Comparison of ENCODE assay signal across 8 cellular contexts in genomic region chr6:12637960-12638641, GRCh38.
DNase-seq lines count a peak whose midpoint lies in the region; ATAC-seq, FAIRE-seq and TF ChIP-seq lines count a peak whose summit lies in the region.

No MANE protein-coding gene starts in this region.

- no peak for FAIRE-seq in pancreas (lab: Jason Lieb, UNC)

- peak; percentile 42; the same call in 1 of the 2 replicates for TF ChIP-seq CTCF in HEK293 (tag by site-specific recombination; IDR thresholded peaks at IDR 0.05)
- TF ChIP-seq CTCF in foreskin fibroblast (IDR thresholded peaks at IDR 0.05; ENCODE audit: low read depth, low read length) = peak; percentile 85
- TF ChIP-seq CTCF in pancreas (IDR thresholded peaks at IDR 0.05) = peak; percentile 26 to 51 (median 44)

- H3K4me3 Mint-ChIP-seq in activated CD8-positive, alpha-beta T cell treated with anti-CD3 and anti-CD28 coated beads, Interleukin-2, amount 10 ng/mL, durations not matched to agents 7 days and 5 days = no peak overlapping the region

- H3K4me1 Mint-ChIP-seq in activated CD8-positive, alpha-beta T cell treated with anti-CD3 and anti-CD28 coated beads, Interleukin-2, amount 10 ng/mL, durations not matched to agents 7 days and 5 days (ENCODE audit: low read depth) = peaks cover 2% of the 10 kb centered on the region

- intact Hi-C loops in pancreas (cut with DNase I) = loop anchor here in 1 of 3 donors (5.0 kb wide), 1 partner anchor 254 kb away; no protein-coding TSS in a partner anchor

- H3K27me3 Mint-ChIP-seq in activated CD8-positive, alpha-beta T cell treated with anti-CD3 and anti-CD28 coated beads, Interleukin-2, amount 10 ng/mL, durations not matched to agents 7 days and 5 days (ENCODE audit: low read depth) = peaks cover 11% of the 10 kb centered on the region

- H3K27me3 ChIP-seq in pancreas = peaks cover 0 to 16% (median 0%) of the 10 kb centered on the region in 4 donors

- H3K9me3 ChIP-seq in HEK293 (ENCODE audit: control insufficient read depth, insufficient read depth, low read depth, low read length) = no peaks in the 10 kb centered on the region
- peaks cover 0 to 3% (median 0%) of the 10 kb centered on the region in 4 donors for H3K9me3 ChIP-seq in pancreas

- 24 to 26% methylated on average over 7 of the region's 7 CpGs for WGBS in pancreas, 2 donors

- H3K4me3 ChIP-seq in HEK293 (ENCODE audit: low read depth, low read length) (no peak overlapping the region), foreskin fibroblast (ENCODE audit: low read depth in 1 of 2, low read length in 2 of 2) (no peak overlapping the region), pancreas (no peak overlapping the region)

- POLR2A ChIA-PET in HEK293 (lab: Yijun Ruan, JAX) = interaction anchor here (1.5 kb wide), 1 partner anchor 256 kb away, joined by 3 read pairs; no protein-coding TSS in a partner anchor
- POLR2A ChIA-PET in activated CD8-positive, alpha-beta T cell treated with anti-CD3 and anti-CD28 coated beads, Interleukin-2, amount 10 ng/mL, durations not matched to agents 7 days and 5 days (lab: Charles Lee) = no interaction called here

- CTCF ChIA-PET in HEK293 (lab: Yijun Ruan, JAX) = interaction anchor here (0.5 to 3.5 kb wide), 32 partner anchors 8 to 972 kb away, joined by 3 to 78 read pairs (median 4); no protein-coding TSS in a partner anchor
- CTCF ChIA-PET in activated CD8-positive, alpha-beta T cell treated with anti-CD3 and anti-CD28 coated beads, Interleukin-2, amount 10 ng/mL, durations not matched to agents 7 days and 5 days (lab: Charles Lee) = interaction anchor here (1.0 to 2.2 kb wide), 3 partner anchors 10 to 256 kb away, joined by 3 to 6 read pairs (median 6); no protein-coding TSS in a partner anchor

- H3K27ac ChIP-seq in HEK293 (ENCODE audit: extremely low read depth, low read depth, low read length) = no peak overlapping the region
- H3K27ac ChIP-seq in pancreas = no peak overlapping the region

- H3K4me1 ChIP-seq in HEK293 (ENCODE audit: control insufficient read depth, insufficient read depth, low read length) (no peaks in the 10 kb centered on the region), pancreas (no peaks in the 10 kb centered on the region)

- H3K27ac Mint-ChIP-seq in activated CD8-positive, alpha-beta T cell treated with anti-CD3 and anti-CD28 coated beads, Interleukin-2, amount 10 ng/mL, durations not matched to agents 7 days and 5 days = no peak overlapping the region

- ATAC-seq in activated CD8-positive, alpha-beta T cell treated with anti-CD3 and anti-CD28 coated beads, Interleukin-2, amount 10 ng/mL, durations not matched to agents 7 days and 5 days = peak; percentile 57
- ATAC-seq in pancreas = peak; percentile 56 to 89 (median 84)

- H3K9me3 Mint-ChIP-seq in activated CD8-positive, alpha-beta T cell treated with anti-CD3 and anti-CD28 coated beads, Interleukin-2, amount 10 ng/mL, durations not matched to agents 7 days and 5 days (ENCODE audit: insufficient read depth) = peaks cover 6% of the 10 kb centered on the region

- peak; percentile 33 for DNase-seq in NCI-H1436 (lab: John Stamatoyannopoulos, UW)
- no peak for DNase-seq in NCI-H1436 treated with DMSO at 0.1 percent for 48 hours (lab: John Stamatoyannopoulos, UW)
- peak; percentile 28 for DNase-seq in NCI-H2081 treated with DMSO at 0.1 percent for 48 hours (lab: John Stamatoyannopoulos, UW)
- peak; percentile 58 for DNase-seq in activated CD8-positive, alpha-beta T cell treated with anti-CD3 and anti-CD28 coated beads, Interleukin-2, amount 10 ng/mL, durations not matched to agents 7 days and 5 days
- peak; percentile 57 to 82 for DNase-seq in foreskin fibroblast
- peak; percentile 27 to 77 (median 38) for DNase-seq in pancreas
- no peak for DNase-seq in NCI-H2196 treated with DMSO at 0.1 percent for 48 hours (lab: John Stamatoyannopoulos, UW; ENCODE audit: unreplicated experiment)

- H3K36me3 Mint-ChIP-seq in activated CD8-positive, alpha-beta T cell treated with anti-CD3 and anti-CD28 coated beads, Interleukin-2, amount 10 ng/mL, durations not matched to agents 7 days and 5 days (ENCODE audit: low read depth) = no peaks in the 10 kb centered on the region

- H3K36me3 ChIP-seq in HEK293 (ENCODE audit: control insufficient read depth in 2 of 2, insufficient read depth in 1 of 2, low read length in 2 of 2) (no peaks in the 10 kb centered on the region), pancreas (no peaks in the 10 kb centered on the region)

TF ChIP-seq in HEK293, 187 proteins besides CTCF, POLR2A, EP300 and RAD21 (continues in another document):
- TF ChIP-seq ZNF521 (tag by site-specific recombination; IDR thresholded peaks at IDR 0.05) (no peak), ZNF16 (tag by site-specific recombination; IDR thresholded peaks at IDR 0.05; ENCODE audit: low read depth) (no peak), ZNF629 (tag by site-specific recombination; IDR thresholded peaks at IDR 0.05) (0 out of 2 replicates have a peak, but pooled peaks have one; percentile 23), ZNF169 (tag by site-specific recombination; IDR thresholded peaks at IDR 0.05) (no peak), ZEB2 (tag by site-specific recombination; IDR thresholded peaks at IDR 0.05) (no peak), ZNF48 (tag by site-specific recombination; IDR thresholded peaks at IDR 0.05) (no peak), ZBTB8A (tag by site-specific recombination; IDR thresholded peaks at IDR 0.05) (no peak), ZNF654 (tag by site-specific recombination; IDR thresholded peaks at IDR 0.05; ENCODE audit: low read depth) (peak; percentile 88), ZNF148 (tag by site-specific recombination; IDR thresholded peaks at IDR 0.05; ENCODE audit: borderline replicate concordance) (no peak), ZNF366 (tag by site-specific recombination; conservative IDR thresholded peaks at IDR 0.05) (no peak), KLF8 (tag by site-specific recombination; IDR thresholded peaks at IDR 0.05) (no peak), GLI2 (tag by site-specific recombination; IDR thresholded peaks at IDR 0.05; ENCODE audit: borderline replicate concordance, low read depth) (no peak), PRDM1 (tag by site-specific recombination; IDR thresholded peaks at IDR 0.05) (peak; percentile 27; the same call in 1 of the 2 replicates), ZNF302 (tag by site-specific recombination; IDR thresholded peaks at IDR 0.05; ENCODE audit: low read depth) (no peak)
- TF ChIP-seq, protein P1, sequence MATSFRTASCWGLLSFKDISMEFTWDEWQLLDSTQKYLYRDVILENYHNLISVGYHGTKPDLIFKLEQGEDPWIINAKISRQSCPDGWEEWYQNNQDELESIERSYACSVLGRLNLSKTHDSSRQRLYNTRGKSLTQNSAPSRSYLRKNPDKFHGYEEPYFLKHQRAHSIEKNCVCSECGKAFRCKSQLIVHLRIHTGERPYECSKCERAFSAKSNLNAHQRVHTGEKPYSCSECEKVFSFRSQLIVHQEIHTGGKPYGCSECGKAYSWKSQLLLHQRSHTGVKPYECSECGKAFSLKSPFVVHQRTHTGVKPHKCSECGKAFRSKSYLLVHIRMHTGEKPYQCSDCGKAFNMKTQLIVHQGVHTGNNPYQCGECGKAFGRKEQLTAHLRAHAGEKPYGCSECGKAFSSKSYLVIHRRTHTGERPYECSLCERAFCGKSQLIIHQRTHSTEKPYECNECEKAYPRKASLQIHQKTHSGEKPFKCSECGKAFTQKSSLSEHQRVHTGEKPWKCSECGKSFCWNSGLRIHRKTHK (tag by site-specific recombination; IDR thresholded peaks at IDR 0.05) = no peak
- TF ChIP-seq, protein P2, sequence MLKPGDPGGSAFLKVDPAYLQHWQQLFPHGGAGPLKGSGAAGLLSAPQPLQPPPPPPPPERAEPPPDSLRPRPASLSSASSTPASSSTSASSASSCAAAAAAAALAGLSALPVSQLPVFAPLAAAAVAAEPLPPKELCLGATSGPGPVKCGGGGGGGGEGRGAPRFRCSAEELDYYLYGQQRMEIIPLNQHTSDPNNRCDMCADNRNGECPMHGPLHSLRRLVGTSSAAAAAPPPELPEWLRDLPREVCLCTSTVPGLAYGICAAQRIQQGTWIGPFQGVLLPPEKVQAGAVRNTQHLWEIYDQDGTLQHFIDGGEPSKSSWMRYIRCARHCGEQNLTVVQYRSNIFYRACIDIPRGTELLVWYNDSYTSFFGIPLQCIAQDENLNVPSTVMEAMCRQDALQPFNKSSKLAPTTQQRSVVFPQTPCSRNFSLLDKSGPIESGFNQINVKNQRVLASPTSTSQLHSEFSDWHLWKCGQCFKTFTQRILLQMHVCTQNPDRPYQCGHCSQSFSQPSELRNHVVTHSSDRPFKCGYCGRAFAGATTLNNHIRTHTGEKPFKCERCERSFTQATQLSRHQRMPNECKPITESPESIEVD (tag by site-specific recombination; IDR thresholded peaks at IDR 0.05) = no peak

Comparison
In these comparisons a context has a peak if more than half of its experiments do, and no peak if none do; other contexts are left out.
1. DNase-seq: peak in NCI-H1436 (single experiment), NCI-H2081 treated with DMSO at 0.1 percent for 48 hours (single experiment), activated CD8-positive, alpha-beta T cell treated with anti-CD3 and anti-CD28 coated beads, Interleukin-2, amount 10 ng/mL, durations not matched to agents 7 days and 5 days (single experiment), foreskin fibroblast (2 of 2) and pancreas (6 of 6); none in NCI-H1436 treated with DMSO at 0.1 percent for 48 hours (single experiment) and NCI-H2196 treated with DMSO at 0.1 percent for 48 hours (single experiment).
2. Peak in every context shown above with its lines, with median percentiles within 50 percentile points of each other: CTCF ChIP-seq.